22 cellular contexts compared by ENCODE assay signal in the genomic region with DNA sequence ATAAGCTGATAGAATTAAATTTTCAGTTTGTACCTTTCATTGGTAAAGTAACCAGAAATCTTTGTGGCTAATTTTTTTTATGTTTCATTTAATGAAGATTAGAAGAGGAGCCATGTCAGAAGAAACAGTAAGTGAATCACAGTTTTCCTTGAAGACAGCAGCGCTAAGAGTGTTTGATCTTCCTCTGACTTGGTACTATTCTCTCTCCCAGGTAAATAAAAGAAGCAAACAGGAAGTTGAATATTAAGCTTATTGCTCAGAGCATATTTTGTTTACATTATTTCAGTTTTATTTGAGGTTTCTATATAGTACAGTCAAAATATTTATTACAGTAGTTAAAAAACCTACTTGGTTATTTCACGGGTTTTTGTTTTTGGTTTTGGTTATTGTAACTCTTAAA. TPM values are rescaled to one million over a fixed set of nuclear protein-coding genes. Genes with fewer than 3 reads are reported as not detected.
DNase-seq lines count a peak whose midpoint lies in the region; ATAC-seq and TF ChIP-seq lines count a peak whose summit lies in the region.
"Had no signal": no experiment of that assay in that cellular context is flagged by ENCODE, and none has a peak within 500 bp of the region (broad histone marks: within the 10 kb centered on the region; RNA-seq: fewer than 3 reads in every experiment).

No MANE protein-coding gene starts in this region.

- TF ChIP-seq CTCF in heart right ventricle (IDR thresholded peaks at IDR 0.05) (no peak), type B pancreatic cell (conservative IDR thresholded peaks at IDR 0.05) (no peak)

- DNase-seq in DMS53 (lab: John Stamatoyannopoulos, UW) (peak; percentile 52), DMS53 treated with DMSO at 0.1 percent for 48 hours (lab: John Stamatoyannopoulos, UW; ENCODE audit: unreplicated experiment) (no peak), M059J (ENCODE audit: low read depth) (peak; percentile 3), heart right ventricle (no peak), type B pancreatic cell (ENCODE audit: extremely low spot score, unreplicated experiment) (no peak)
- no peak for DNase-seq in CD4-positive, CD25-positive, alpha-beta regulatory T cell
- DNase-seq in effector memory CD8-positive, alpha-beta T cell, result no peak
- DNase-seq: 8988T; AML-193; C1 segment of cervical spinal cord; EL; Kasumi-1; NCI-H1092 treated with DMSO at 0.1 percent for 48 hours; NCI-H1436 treated with DMSO at 0.1 percent for 48 hours; NCI-H1930; NCI-H2227 treated with DMSO at 0.1 percent for 48 hours; NCI-H510A treated with DMSO at 0.1 percent for 48 hours; NCI-H774; NK-92 treated with Interleukin-12 subunit alpha and Interleukin-12 subunit beta, amount 100 ng/mL, for 24 hours; SJCRH30 had no signal

- H3K27me3 ChIP-seq in CD4-positive, CD25-positive, alpha-beta regulatory T cell (ENCODE audit: control insufficient read depth, insufficient read depth, low read length), result no peaks in the 10 kb centered on the region
- H3K27me3 ChIP-seq in heart right ventricle, result no peaks in the 10 kb centered on the region
- H3K27me3 ChIP-seq: SJCRH30 had no signal

- H3K4me3 Mint-ChIP-seq in CD4-positive, CD25-positive, alpha-beta regulatory T cell, result peak overlapping the region in 2 of 4 donors; percentile 14 to 21
- H3K4me3 Mint-ChIP-seq in effector memory CD8-positive, alpha-beta T cell, result no peak overlapping the region
- no peak overlapping the region for H3K4me3 Mint-ChIP-seq in type B pancreatic cell

- H3K36me3 Mint-ChIP-seq in CD4-positive, CD25-positive, alpha-beta regulatory T cell, result peaks cover 31% of the 10 kb centered on the region
- H3K36me3 Mint-ChIP-seq in effector memory CD8-positive, alpha-beta T cell (ENCODE audit: insufficient read depth), result peaks cover 41% of the 10 kb centered on the region
- peaks cover 27% of the 10 kb centered on the region for H3K36me3 Mint-ChIP-seq in type B pancreatic cell

- peaks cover 0 to 6% (median 0%) of the 10 kb centered on the region in 7 donors for H3K9me3 Mint-ChIP-seq in CD4-positive, CD25-positive, alpha-beta regulatory T cell
- peaks cover 0 to 8% of the 10 kb centered on the region in 2 donors for H3K9me3 Mint-ChIP-seq in effector memory CD8-positive, alpha-beta T cell
- H3K9me3 Mint-ChIP-seq in type B pancreatic cell, result no peaks in the 10 kb centered on the region

- H3K36me3 ChIP-seq in CD4-positive, CD25-positive, alpha-beta regulatory T cell (ENCODE audit: control insufficient read depth, insufficient read depth, low read length), result peaks cover 25% of the 10 kb centered on the region
- peaks cover 0 to 51% (median 40%) of the 10 kb centered on the region in 9 donors for H3K36me3 ChIP-seq in heart right ventricle

- peak overlapping the region; percentile 43 for H3K4me3 ChIP-seq in CD4-positive, CD25-positive, alpha-beta regulatory T cell (ENCODE audit: low read depth, low read length)
- H3K4me3 ChIP-seq in heart right ventricle, result no peak overlapping the region
- H3K4me3 ChIP-seq: SJCRH30 had no signal

- no peak for ATAC-seq in CD4-positive, CD25-positive, alpha-beta regulatory T cell (ENCODE audit: low read depth in 2 of 2)
- no peak for ATAC-seq in effector memory CD8-positive, alpha-beta T cell (replicated peaks)
- ATAC-seq in GM18520 (IDR thresholded peaks at IDR 0.05; ENCODE audit: unreplicated experiment) (no peak), heart right ventricle (no peak)
- ATAC-seq: Panc1 had no signal

- 96% methylated on average over 2 of the region's 2 CpGs for WGBS in heart right ventricle, 2 donors

- intact Hi-C loops in heart right ventricle (cut with DNase I), result loop anchor here in 1 of 10 donors (5.0 kb wide), 1 partner anchor 44 kb away; no protein-coding TSS in a partner anchor

- H3K9me3 ChIP-seq in CD4-positive, CD25-positive, alpha-beta regulatory T cell (ENCODE audit: control insufficient read depth in 2 of 2, low read length in 2 of 2), result no peaks in the 10 kb centered on the region
- peaks cover 0 to 13% (median 0%) of the 10 kb centered on the region in 11 donors for H3K9me3 ChIP-seq in heart right ventricle
- H3K9me3 ChIP-seq: SJCRH30 had no signal

- peaks cover 37% of the 10 kb centered on the region for H3K4me1 ChIP-seq in CD4-positive, CD25-positive, alpha-beta regulatory T cell (ENCODE audit: control insufficient read depth, insufficient read depth, low read length, poor library complexity, severe bottlenecking)
- peaks cover 0 to 25% (median 19%) of the 10 kb centered on the region in 9 donors for H3K4me1 ChIP-seq in heart right ventricle

- H3K4me1 Mint-ChIP-seq in CD4-positive, CD25-positive, alpha-beta regulatory T cell, result peaks cover 35 to 59% (median 45%) of the 10 kb centered on the region in 4 donors
- peaks cover 16 to 49% of the 10 kb centered on the region in 2 donors for H3K4me1 Mint-ChIP-seq in effector memory CD8-positive, alpha-beta T cell (ENCODE audit: low read depth in 2 of 2)
- H3K4me1 Mint-ChIP-seq in type B pancreatic cell (ENCODE audit: unreplicated experiment), result peaks cover 19% of the 10 kb centered on the region

- H3K27ac Mint-ChIP-seq in CD4-positive, CD25-positive, alpha-beta regulatory T cell, result peak overlapping the region in 1 of 3 donors; percentile 52
- peak overlapping the region; percentile 17 to 26 for H3K27ac Mint-ChIP-seq in effector memory CD8-positive, alpha-beta T cell
- H3K27ac Mint-ChIP-seq in type B pancreatic cell, result no peak overlapping the region

- H3K27me3 Mint-ChIP-seq in CD4-positive, CD25-positive, alpha-beta regulatory T cell, result no peaks in the 10 kb centered on the region
- no peaks in the 10 kb centered on the region for H3K27me3 Mint-ChIP-seq in effector memory CD8-positive, alpha-beta T cell
- H3K27me3 Mint-ChIP-seq in type B pancreatic cell, result no peaks in the 10 kb centered on the region

- H3K27ac ChIP-seq in CD4-positive, CD25-positive, alpha-beta regulatory T cell (ENCODE audit: insufficient read depth, low read length, poor library complexity, severe bottlenecking), result peak overlapping the region; percentile 47
- no peak overlapping the region for H3K27ac ChIP-seq in heart right ventricle
- H3K27ac ChIP-seq: SJCRH30 had no signal

RNA-seq across cellular contexts. Expression of gene MIGA1, which starts 3.7 kb away (rescaled TPM):
- 15.3 TPM for total RNA-seq in CD4-positive, CD25-positive, alpha-beta regulatory T cell
- polyA plus RNA-seq in CD4-positive, CD25-positive, alpha-beta regulatory T cell, result 10 to 100 TPM in 2 of 4 donors, 1 to 10 TPM in 2; 8.4 to 12.6 (median 10.3) TPM
- total RNA-seq in M059J (2014; rRNA removed; shearing (Covaris generic)), result 13.1 and 15.7 TPM in 2 replicates
- total RNA-seq in heart right ventricle (10 to 100 TPM in 9 of 10 donors, 1 to 10 TPM in 1; 9.9 to 14.8 (median 12.4) TPM), type B pancreatic cell (ENCODE audit: low replicate concordance) (14.5 and 15.0 TPM in 2 replicates)
- 1 to 10 TPM; 2.4 to 2.7 TPM for polyA plus RNA-seq in heart right ventricle

RNA-seq across cellular contexts. Expression of gene USP33, which starts 23.5 kb away (rescaled TPM):
- 58.7 TPM for total RNA-seq in CD4-positive, CD25-positive, alpha-beta regulatory T cell
- 10 to 100 TPM; 34.0 to 43.5 (median 40.5) TPM for polyA plus RNA-seq in CD4-positive, CD25-positive, alpha-beta regulatory T cell
- total RNA-seq in M059J (2014; rRNA removed; shearing (Covaris generic)), result 60.6 and 85.9 TPM in 2 replicates
- 10 to 100 TPM; 22.6 to 34.5 (median 28.1) TPM for total RNA-seq in heart right ventricle
- 10 to 100 TPM; 15.1 to 28.1 TPM for polyA plus RNA-seq in heart right ventricle
- total RNA-seq in type B pancreatic cell (ENCODE audit: low replicate concordance), result 46.6 and 66.3 TPM in 2 replicates

Comparison
In these comparisons a context has a peak if more than half of its experiments do, and no peak if none do; other contexts are left out.
1. DNase-seq: peak in DMS53 (single experiment) and M059J (single experiment); none in DMS53 treated with DMSO at 0.1 percent for 48 hours (single experiment), CD4-positive, CD25-positive, alpha-beta regulatory T cell (0 of 3), effector memory CD8-positive, alpha-beta T cell (0 of 3), heart right ventricle (0 of 2) and type B pancreatic cell (single experiment).